ENCODE assay signal across 8 cellular contexts in genomic region chr13:78102121-78102677, GRCh38.
DNase-seq lines count a peak whose midpoint lies in the region; ATAC-seq and TF ChIP-seq lines count a peak whose summit lies in the region.

No MANE protein-coding gene starts in this region.

- H3K9me3 ChIP-seq in IMR-90 (ENCODE audit: control insufficient read depth, insufficient read depth, low read length) (no peaks in the 10 kb centered on the region), colonic mucosa (no peaks in the 10 kb centered on the region), neuronal stem cell (replicated peaks in 1 of 2; ENCODE audit: control insufficient read depth in 2 of 2, insufficient read depth in 1 of 2, low read depth in 1 of 2, low read length in 2 of 2) (no peaks in the 10 kb centered on the region)

- ATAC-seq in IMR-90 (ENCODE audit: low read depth) (peak; percentile 56), GM21526 (IDR thresholded peaks at IDR 0.05; ENCODE audit: low FRiP score, unreplicated experiment) (no peak)

- no peak overlapping the region for H3K4me2 ChIP-seq in IMR-90 (ENCODE audit: low read depth, low read length)
- H3K4me2 ChIP-seq in neuronal stem cell (ENCODE audit: insufficient read depth, low read length, poor library complexity, severe bottlenecking) = no peak overlapping the region

- DNase-seq in GM04503 (ENCODE audit: low read depth) = peak; percentile 24
- peak; percentile 52 for DNase-seq in IMR-90
- peak; percentile 20 for DNase-seq in colonic mucosa
- DNase-seq in neuronal stem cell (ENCODE audit: low spot score) = no peak
- DNase-seq in stimulated activated CD4-positive, alpha-beta T cell treated with anti-CD3 and anti-CD28 coated beads, Interleukin-2, amount 100 ng/mL, for 48 hours = no peak
- DNase-seq in NAMALWA (ENCODE audit: low spot score) = no peak
- DNase-seq in DMS79 treated with DMSO at 0.1 percent for 48 hours (lab: John Stamatoyannopoulos, UW) = no peak

- TF ChIP-seq POLR2A in IMR-90 (IDR thresholded peaks at IDR 0.05; ENCODE audit: low read depth, low read length) = no peak

- dilution Hi-C loops in IMR-90 (cut with HindIII; ENCODE audit: low sequenced_read_pairs, unreplicated experiment) = no loop called here

- H3K9ac ChIP-seq in IMR-90 (ENCODE audit: low read depth, low read length) (no peak overlapping the region), colonic mucosa (ENCODE audit: low read depth in 2 of 2, low read length in 2 of 2) (no peak overlapping the region), neuronal stem cell (ENCODE audit: low read depth, low read length, poor library complexity) (no peak overlapping the region)

- H3K36me3 ChIP-seq in IMR-90 (ENCODE audit: control insufficient read depth, insufficient read depth, low read length) (no peaks in the 10 kb centered on the region), colonic mucosa (no peaks in the 10 kb centered on the region), neuronal stem cell (replicated peaks in 1 of 2; ENCODE audit: control insufficient read depth in 2 of 2, insufficient read depth in 2 of 2, low read length in 2 of 2) (no peaks in the 10 kb centered on the region)

- no peaks in the 10 kb centered on the region for H4K20me1 ChIP-seq in IMR-90 (ENCODE audit: insufficient read depth, low read length)

- no peaks in the 10 kb centered on the region for H3K79me1 ChIP-seq in IMR-90 (ENCODE audit: low read depth in 1 of 2, low read length in 2 of 2)
- no peaks in the 10 kb centered on the region for H3K79me1 ChIP-seq in neuronal stem cell (ENCODE audit: low read depth, low read length)

- H3K14ac ChIP-seq in IMR-90 (replicated peaks; ENCODE audit: low read depth, low read length) (no peak overlapping the region), neuronal stem cell (ENCODE audit: low read length) (no peak overlapping the region)

- H2BK5ac ChIP-seq in IMR-90 (ENCODE audit: low read depth, low read length, poor library complexity, severe bottlenecking) (no peak overlapping the region), neuronal stem cell (ENCODE audit: low read length) (no peak overlapping the region)

- no CpG with 5 or more reads among the region's 4 CpGs for WGBS in IMR-90 (ENCODE audit: extremely low coverage in 2 of 2, insufficient read length in 1 of 2), 2 experiments
- no CpG with 5 or more reads among the region's 4 CpGs for WGBS in neuronal stem cell (ENCODE audit: extremely low coverage in 2 of 2, insufficient read length in 2 of 2, insufficient replicate concordance in 1 of 2), 2 donors

- H3K27me3 ChIP-seq in IMR-90 (ENCODE audit: control insufficient read depth, insufficient read depth, low read length) (no peaks in the 10 kb centered on the region), colonic mucosa (no peaks in the 10 kb centered on the region), neuronal stem cell (ENCODE audit: control insufficient read depth in 3 of 3, insufficient read depth in 3 of 3, low read depth in 1 of 3, low read length in 3 of 3) (no peaks in the 10 kb centered on the region)

- no peak overlapping the region for H2BK12ac ChIP-seq in neuronal stem cell (ENCODE audit: low read length)

- H3K4ac ChIP-seq in IMR-90 (ENCODE audit: low read depth, low read length) (no peak overlapping the region), neuronal stem cell (ENCODE audit: low read length) (no peak overlapping the region)

- peak overlapping the region; percentile 26 for H2AK9ac ChIP-seq in IMR-90 (replicated peaks; ENCODE audit: low read depth, low read length, poor library complexity)

- TF ChIP-seq CTCF in IMR-90 (conservative IDR thresholded peaks at IDR 0.05; ENCODE audit: low read depth, low read length) (no peak), colonic mucosa (IDR thresholded peaks at IDR 0.05) (no peak)

- H2AFZ ChIP-seq in IMR-90 (replicated peaks; ENCODE audit: low read length, poor library complexity) (peak overlapping the region; percentile 77), neuronal stem cell (ENCODE audit: low read length) (peak overlapping the region; percentile 14)

- H3K4me1 ChIP-seq in IMR-90 (ENCODE audit: control insufficient read depth, insufficient read depth, low read length) = no peaks in the 10 kb centered on the region
- no peaks in the 10 kb centered on the region for H3K4me1 ChIP-seq in colonic mucosa
- no peaks in the 10 kb centered on the region for H3K4me1 ChIP-seq in neuronal stem cell (ENCODE audit: control insufficient read depth in 2 of 2, insufficient read depth in 1 of 2, low read depth in 1 of 2, low read length in 2 of 2)

- H3K4me3 ChIP-seq in IMR-90 (ENCODE audit: insufficient read depth, low read depth, low read length) = no peak overlapping the region
- H3K4me3 ChIP-seq in colonic mucosa = no peak overlapping the region
- no peak overlapping the region for H3K4me3 ChIP-seq in neuronal stem cell (ENCODE audit: low read length in 2 of 2)

- no peak overlapping the region for H3K23ac ChIP-seq in IMR-90 (ENCODE audit: low read depth, low read length)
- no peak overlapping the region for H3K23ac ChIP-seq in neuronal stem cell (ENCODE audit: low read depth, low read length, poor library complexity)

- no peak overlapping the region for H3K18ac ChIP-seq in IMR-90 (ENCODE audit: low read depth, low read length)
- no peak overlapping the region for H3K18ac ChIP-seq in neuronal stem cell (ENCODE audit: low read length)

- in situ Hi-C loops in IMR-90 (cut with MboI; ENCODE audit: low sequenced_read_pairs) = no loop called here

- H2BK15ac ChIP-seq in IMR-90 (ENCODE audit: low read depth, low read length) = no peak overlapping the region
- H2BK15ac ChIP-seq in neuronal stem cell (ENCODE audit: low read length) = no peak overlapping the region

- BruUV-seq in IMR-90 (replicated peaks; lab: Mats Ljungman, UMichigan) = no TSS peak

- H4K5ac ChIP-seq in IMR-90 (ENCODE audit: low read depth, low read length) = no peak overlapping the region

- no peak overlapping the region for H2BK120ac ChIP-seq in IMR-90 (ENCODE audit: low read depth, low read length)
- no peak overlapping the region for H2BK120ac ChIP-seq in neuronal stem cell (ENCODE audit: low read depth, low read length)

- no peak overlapping the region for H3K27ac ChIP-seq in IMR-90 (ENCODE audit: insufficient read depth, low read length)
- H3K27ac ChIP-seq in colonic mucosa = no peak overlapping the region
- H3K27ac ChIP-seq in neuronal stem cell (replicated peaks; ENCODE audit: low read length) = no peak overlapping the region

- H4K8ac ChIP-seq in IMR-90 (ENCODE audit: low read depth in 2 of 2, low read length in 2 of 2) (0 out of 4 replicates have a peak overlapping the region, but pooled peaks of 1 of the 2 experiments have one; percentile 14), neuronal stem cell (ENCODE audit: low read depth, low read length) (no peak overlapping the region)

- intact Hi-C loops in IMR-90 (cut with micrococcal nuclease) = no loop called here
- intact Hi-C loops in colonic mucosa (cut with DNase I) = no loop called here

- CTCF ChIA-PET in IMR-90 (lab: Yijun Ruan, JAX) = interaction anchor here (1.5 kb wide), 1 partner anchor 18 kb away, joined by 3 read pairs; no protein-coding TSS in a partner anchor

- peak overlapping the region; percentile 10; the same call in 1 of the 2 replicates for H2BK20ac ChIP-seq in IMR-90 (ENCODE audit: low read depth, low read length)

- H3K56ac ChIP-seq in IMR-90 (ENCODE audit: extremely low read depth, insufficient read depth, low read length) = no peak overlapping the region

- no peak for TF ChIP-seq RAD21 in IMR-90 (IDR thresholded peaks at IDR 0.05; ENCODE audit: low read length)

- no peak overlapping the region for H2AK5ac ChIP-seq in IMR-90 (ENCODE audit: low read depth, low read length)
- H2AK5ac ChIP-seq in neuronal stem cell (ENCODE audit: low read depth, low read length) = no peak overlapping the region

- H3K9me1 ChIP-seq in IMR-90 (ENCODE audit: insufficient read depth, low read length) = no peaks in the 10 kb centered on the region

- POLR2A ChIA-PET in IMR-90 (lab: Charles Lee; ENCODE audit: unreplicated experiment) = no interaction called here

- H4K91ac ChIP-seq in IMR-90 (ENCODE audit: insufficient read depth, low read depth, low read length) (no peak overlapping the region), neuronal stem cell (ENCODE audit: low read depth, low read length, poor library complexity) (no peak overlapping the region)

TF ChIP-seq in IMR-90, 13 proteins besides CTCF, POLR2A, EP300 and RAD21:
- TF ChIP-seq CEBPB (IDR thresholded peaks at IDR 0.05; ENCODE audit: low read depth, low read length) (peak; percentile 42), FOS (IDR thresholded peaks at IDR 0.05; ENCODE audit: low read depth, low read length) (no peak), MAFK (IDR thresholded peaks at IDR 0.05; ENCODE audit: low read depth, low read length) (peak; percentile 37), RCOR1 (IDR thresholded peaks at IDR 0.05; ENCODE audit: insufficient replicate concordance, low read length) (no peak), BHLHE40 (IDR thresholded peaks at IDR 0.05; ENCODE audit: low read depth, low read length) (no peak), SMC3 (IDR thresholded peaks at IDR 0.05; ENCODE audit: low read depth, low read length) (no peak), NFE2L2 (IDR thresholded peaks at IDR 0.05; ENCODE audit: low read depth, low read length) (peak; percentile 85)

Comparison
In these comparisons a context has a peak if more than half of its experiments do, and no peak if none do; other contexts are left out.
1. DNase-seq: peak in GM04503 (single experiment), IMR-90 (single experiment) and colonic mucosa (single experiment); none in neuronal stem cell (single experiment), stimulated activated CD4-positive, alpha-beta T cell treated with anti-CD3 and anti-CD28 coated beads, Interleukin-2, amount 100 ng/mL, for 48 hours (0 of 2), NAMALWA (single experiment) and DMS79 treated with DMSO at 0.1 percent for 48 hours (single experiment).